1 cellular context compared by ENCODE assay signal in the genomic region with DNA sequence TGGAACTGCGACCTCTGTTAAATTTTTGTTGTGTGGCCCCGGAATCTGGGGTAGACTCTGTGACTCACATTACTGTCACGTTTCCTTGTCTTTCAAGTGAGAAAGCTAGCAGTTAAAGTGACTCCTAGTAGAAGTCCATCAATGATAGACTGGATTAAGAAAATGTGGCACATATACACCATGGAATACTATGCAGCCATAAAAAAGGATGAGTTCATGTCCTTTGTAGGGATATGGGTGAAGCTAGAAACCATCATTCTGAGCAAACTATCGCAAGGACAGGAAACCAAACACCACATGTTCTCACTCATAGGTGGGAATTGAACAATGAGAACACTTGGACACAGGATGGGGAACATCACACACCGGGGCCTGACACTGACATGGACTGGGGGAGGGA. TPM values are rescaled to one million over a fixed set of nuclear protein-coding genes. Genes with fewer than 3 reads are reported as not detected.
"Had no signal": no experiment of that assay in that cellular context is flagged by ENCODE, and none has a peak within 500 bp of the region (broad histone marks: within the 10 kb centered on the region; RNA-seq: fewer than 3 reads in every experiment).

No MANE protein-coding gene starts in this region.

RNA-seq across cellular contexts. Expression of a gene that starts 23.8 kb away (rescaled TPM):
- total RNA-seq: OCI-LY7 had no signal
